1 cellular context compared by ENCODE assay signal in genomic region chr17:76373481-76373825, GRCh38.
TF ChIP-seq lines count a peak whose summit lies in the region.

No MANE protein-coding gene starts in this region.

TF ChIP-seq in H1, 55 proteins besides CTCF, POLR2A, EP300 and RAD21:
- TF ChIP-seq TBP (IDR thresholded peaks at IDR 0.05; ENCODE audit: low read depth, low read length) (no peak), MAX (IDR thresholded peaks at IDR 0.05) (0 out of 2 replicates have a peak, but pooled peaks have one; percentile 9), JUN (IDR thresholded peaks at IDR 0.05; ENCODE audit: low read depth, low read length) (no peak), RXRA (IDR thresholded peaks at IDR 0.05; ENCODE audit: insufficient read depth, low read depth, low read length) (no peak), YY1 (IDR thresholded peaks at IDR 0.05; ENCODE audit: low read depth, low read length) (no peak), CBX5 (IDR thresholded peaks at IDR 0.05; ENCODE audit: low read depth, low read length) (no peak)
